ENCODE assay signal across 2 cellular contexts in genomic region chr14:76186318-76187027, GRCh38.
TF ChIP-seq lines count a peak whose summit lies in the region.

No MANE protein-coding gene starts in this region.

TF ChIP-seq in GM23338, 12 proteins besides CTCF, POLR2A, EP300 and RAD21 (continued from another document):
- TF ChIP-seq REST (IDR thresholded peaks at IDR 0.05; ENCODE audit: unreplicated experiment) (no peak), ZNF462 (CRISPR knock-in tag; IDR thresholded peaks at IDR 0.05) (no peak), ETS1 (IDR thresholded peaks at IDR 0.05) (no peak), EZH2phosphoT487 (IDR thresholded peaks at IDR 0.05; ENCODE audit: unreplicated experiment) (no peak), ZNF331 (CRISPR knock-in tag; IDR thresholded peaks at IDR 0.05; ENCODE audit: low read depth) (no peak)

TF ChIP-seq in HepG2, 621 proteins besides CTCF, POLR2A, EP300 and RAD21 (continued from another document):
- no peak for TF ChIP-seq PAXIP1 (CRISPR knock-in tag; conservative IDR thresholded peaks at IDR 0.05)
- no peak for TF ChIP-seq ZSCAN5A (CRISPR knock-in tag; IDR thresholded peaks at IDR 0.05; ENCODE audit: borderline replicate concordance)
- TF ChIP-seq ADNP (CRISPR knock-in tag; IDR thresholded peaks at IDR 0.05): no peak
- TF ChIP-seq SRY (CRISPR knock-in tag; IDR thresholded peaks at IDR 0.05): no peak
- no peak for TF ChIP-seq ZNF33A (CRISPR knock-in tag; IDR thresholded peaks at IDR 0.05; ENCODE audit: borderline replicate concordance)
- no peak for TF ChIP-seq ARID3A (IDR thresholded peaks at IDR 0.05; ENCODE audit: low read depth, low read length)
- TF ChIP-seq MXI1 (IDR thresholded peaks at IDR 0.05; ENCODE audit: borderline replicate concordance, low read depth, low read length): no peak
- TF ChIP-seq ZMYM4 (CRISPR knock-in tag; IDR thresholded peaks at IDR 0.05): no peak
- TF ChIP-seq ZNF501 (CRISPR knock-in tag; IDR thresholded peaks at IDR 0.05): no peak
- no peak for TF ChIP-seq ZNF18 (CRISPR knock-in tag; IDR thresholded peaks at IDR 0.05; ENCODE audit: insufficient replicate concordance)
- no peak for TF ChIP-seq ZNF510 (CRISPR knock-in tag; IDR thresholded peaks at IDR 0.05; ENCODE audit: low read depth)
- TF ChIP-seq CENPT (CRISPR knock-in tag; IDR thresholded peaks at IDR 0.05; ENCODE audit: low read depth): no peak
- TF ChIP-seq ZNF781 (CRISPR knock-in tag; IDR thresholded peaks at IDR 0.05; ENCODE audit: borderline replicate concordance, not compliant biosample characterization): no peak
- TF ChIP-seq FUBP1 (CRISPR knock-in tag; IDR thresholded peaks at IDR 0.05; ENCODE audit: borderline replicate concordance): no peak
- no peak for TF ChIP-seq U2AF2 (IDR thresholded peaks at IDR 0.05; ENCODE audit: low read depth, low read length)
- TF ChIP-seq ZNF496 (CRISPR knock-in tag; IDR thresholded peaks at IDR 0.05; ENCODE audit: insufficient replicate concordance): no peak
